ENCODE assay signal across 9 cellular contexts in the genomic region with DNA sequence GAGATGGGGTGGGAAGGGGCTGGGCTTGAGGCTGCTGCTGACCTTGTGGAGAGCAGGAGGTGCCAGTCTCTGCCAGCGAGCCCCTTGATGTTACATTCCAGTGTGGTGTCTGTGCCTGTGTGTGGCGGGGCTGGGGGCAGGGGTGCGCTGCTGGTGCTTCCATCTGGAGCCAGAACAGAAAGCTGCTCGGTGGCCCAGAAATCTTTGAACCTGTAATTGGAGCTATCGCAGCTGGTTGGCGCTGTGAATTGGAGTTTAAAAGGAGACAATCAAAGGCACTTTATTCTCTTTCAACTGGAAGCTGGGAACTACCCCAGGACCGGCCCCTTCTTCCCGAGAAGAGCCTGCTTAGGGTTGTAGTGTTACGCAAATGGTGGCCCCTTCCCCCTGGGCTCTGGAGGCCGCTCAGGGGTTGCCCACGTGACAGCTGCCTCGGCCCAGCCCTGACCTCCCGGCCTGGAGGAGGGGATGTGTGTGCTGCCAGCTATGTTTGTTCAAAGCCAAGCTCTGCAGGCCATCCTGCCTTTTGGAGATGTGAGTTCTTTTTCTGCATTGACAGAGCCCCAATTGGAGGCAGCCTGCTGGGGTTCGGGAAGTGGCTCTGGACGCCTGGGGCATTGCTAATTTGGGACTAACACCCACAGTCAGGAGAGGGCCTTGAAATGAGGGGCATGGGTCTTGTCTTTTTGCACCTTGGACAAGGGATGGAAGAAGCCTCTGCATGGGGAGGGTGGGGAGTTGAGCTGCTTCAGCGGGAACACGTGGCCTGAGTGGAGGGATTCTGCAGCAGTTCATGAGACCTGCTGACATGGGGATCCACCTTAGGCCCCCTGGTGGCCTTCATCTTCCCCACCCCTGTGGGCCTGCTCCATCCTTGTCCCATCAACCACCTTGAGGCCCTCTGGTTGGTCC. TPM values are rescaled to one million over a fixed set of nuclear protein-coding genes. Genes with fewer than 3 reads are reported as not detected.
DNase-seq lines count a peak whose midpoint lies in the region; ATAC-seq and TF ChIP-seq lines count a peak whose summit lies in the region.
"Had no signal": no experiment of that assay in that cellular context is flagged by ENCODE, and none has a peak within 500 bp of the region (broad histone marks: within the 10 kb centered on the region; RNA-seq: fewer than 3 reads in every experiment).

No MANE protein-coding gene starts in this region.

- H3K4me3 ChIP-seq in HUES6 (ENCODE audit: low read depth, low read length), result peak overlapping the region; percentile 37
- H3K4me3 ChIP-seq in colonic mucosa, result no peak overlapping the region
- H3K4me3 ChIP-seq in kidney epithelial cell (ENCODE audit: low read depth, low read length), result no peak overlapping the region
- no peak overlapping the region for H3K4me3 ChIP-seq in stomach

- H3K27me3 ChIP-seq in HUES6 (ENCODE audit: control insufficient read depth, insufficient read depth, low read length) (peaks cover 30% of the 10 kb centered on the region), colonic mucosa (no peaks in the 10 kb centered on the region), kidney epithelial cell (ENCODE audit: control insufficient read depth, insufficient read depth, low read length) (peaks cover 37% of the 10 kb centered on the region), stomach (peaks cover 0 to 49% (median 17%) of the 10 kb centered on the region in 3 donors)

- intact Hi-C loops in colonic mucosa (cut with DNase I) (no loop called here), stomach (cut with DNase I; ENCODE audit: low total_unique reads) (no loop called here)

- H3K27ac ChIP-seq in HUES6 (ENCODE audit: low read depth, low read length) (no peak overlapping the region), colonic mucosa (no peak overlapping the region), stomach (peak overlapping the region in 4 of 5 donors; percentile 34 to 46 (median 36))

- H3K36me3 ChIP-seq in HUES6 (ENCODE audit: control insufficient read depth, insufficient read depth, low read length) (no peaks in the 10 kb centered on the region), colonic mucosa (no peaks in the 10 kb centered on the region), kidney epithelial cell (ENCODE audit: control insufficient read depth, insufficient read depth, low read length) (no peaks in the 10 kb centered on the region), stomach (no peaks in the 10 kb centered on the region)

- TF ChIP-seq POLR2A in stomach (IDR thresholded peaks at IDR 0.05), result no peak

- 17 to 22% (median 19%) methylated on average over 17 of the region's 17 CpGs for WGBS in stomach, 5 donors

- H3K9ac ChIP-seq in HUES6 (ENCODE audit: low read length) (no peak overlapping the region), colonic mucosa (ENCODE audit: low read depth in 2 of 2, low read length in 2 of 2) (no peak overlapping the region)

- peaks cover 15% of the 10 kb centered on the region for H3K4me1 ChIP-seq in HUES6 (ENCODE audit: control insufficient read depth, insufficient read depth, low read length)
- H3K4me1 ChIP-seq in colonic mucosa, result no peaks in the 10 kb centered on the region
- H3K4me1 ChIP-seq in stomach, result peaks cover 0 to 11% (median 9%) of the 10 kb centered on the region in 4 donors

- no peak for ATAC-seq in HG02763 (IDR thresholded peaks at IDR 0.05; ENCODE audit: unreplicated experiment)
- ATAC-seq in HG03025 (IDR thresholded peaks at IDR 0.05; ENCODE audit: low FRiP score, unreplicated experiment), result no peak

- TF ChIP-seq EP300 in stomach (IDR thresholded peaks at IDR 0.05), result no peak

- H3K9me3 ChIP-seq in HUES6 (ENCODE audit: control insufficient read depth, insufficient read depth, low read depth, low read length) (peaks cover 12% of the 10 kb centered on the region), colonic mucosa (no peaks in the 10 kb centered on the region), stomach (no peaks in the 10 kb centered on the region)

- TF ChIP-seq CTCF in colonic mucosa (IDR thresholded peaks at IDR 0.05), result peak; percentile 15
- TF ChIP-seq CTCF in kidney epithelial cell (IDR thresholded peaks at IDR 0.05; ENCODE audit: insufficient read depth, low read length, poor library complexity, severe bottlenecking), result peak; percentile 45
- TF ChIP-seq CTCF in stomach (IDR thresholded peaks at IDR 0.05), result peak in 1 of 7 experiments; percentile 26

- DNase-seq in colonic mucosa, result no peak
- no peak for DNase-seq in kidney epithelial cell (ENCODE audit: low read depth)
- no peak for DNase-seq in stomach
- no peak for DNase-seq in NCI-H69 (lab: John Stamatoyannopoulos, UW)
- no peak for DNase-seq in activated CD4-positive, alpha-beta T cell treated with anti-CD3 and anti-CD28 coated beads, Interleukin-2, amount 50 U/mL, for 48 hours
- DNase-seq: NCI-H2029 had no signal

RNA-seq across cellular contexts. Expression of gene ARSA, which starts 14.0 kb away (rescaled TPM):
- total RNA-seq in colonic mucosa (10 to 100 TPM; 40.6 to 61.0 TPM), kidney epithelial cell (42.7 and 63.8 TPM in 2 replicates), stomach (10 to 100 TPM in 4 of 5 donors, 1 to 10 TPM in 1; 7.7 to 88.1 (median 46.8) TPM)
- 10 to 100 TPM; 27.0 to 45.7 (median 41.2) TPM for polyA plus RNA-seq in stomach

RNA-seq across cellular contexts. Expression of gene SHANK3, which starts 30.7 kb away (rescaled TPM):
- total RNA-seq in colonic mucosa (1 to 10 TPM; 3.6 to 4.3 TPM), kidney epithelial cell (3.8 and 6.0 TPM in 2 replicates), stomach (10 to 100 TPM in 2 of 5 donors, 1 to 10 TPM in 3; 2.5 to 31.2 (median 7.6) TPM)
- 1 to 10 TPM; 3.2 to 5.4 (median 3.4) TPM for polyA plus RNA-seq in stomach

RNA-seq across cellular contexts. Expression of gene MAPK8IP2, which starts 41.4 kb away (rescaled TPM):
- total RNA-seq in colonic mucosa (1 to 10 TPM; 1.2 to 1.4 TPM), kidney epithelial cell (0.84 and 1.0 TPM in 2 replicates), stomach (1 to 10 TPM in 2 of 5 donors, under 1 TPM in 3; 0.43 to 5.8 (median 0.89) TPM)
- polyA plus RNA-seq in stomach, result 1 to 10 TPM in 1 of 3 donors, under 1 TPM in 2; 0.61 to 1.6 (median 0.81) TPM

RNA-seq across cellular contexts. Expression of gene CHKB, which starts 59.3 kb away (rescaled TPM):
- total RNA-seq in colonic mucosa (10 to 100 TPM; 52.6 to 89.7 TPM), kidney epithelial cell (59.1 and 81.1 TPM in 2 replicates), stomach (100 to 1,000 TPM in 2 of 5 donors, 10 to 100 TPM in 3; 31.9 to 283 (median 81.2) TPM)
- 100 to 1,000 TPM; 107 to 152 (median 129) TPM for polyA plus RNA-seq in stomach

Comparison
In these comparisons a context has a peak if more than half of its experiments do, and no peak if none do; other contexts are left out.
1. H3K27ac ChIP-seq: peak in stomach (4 of 5); none in HUES6 (single experiment) and colonic mucosa (single experiment).